3 cellular contexts compared by ENCODE assay signal in the genomic region with DNA sequence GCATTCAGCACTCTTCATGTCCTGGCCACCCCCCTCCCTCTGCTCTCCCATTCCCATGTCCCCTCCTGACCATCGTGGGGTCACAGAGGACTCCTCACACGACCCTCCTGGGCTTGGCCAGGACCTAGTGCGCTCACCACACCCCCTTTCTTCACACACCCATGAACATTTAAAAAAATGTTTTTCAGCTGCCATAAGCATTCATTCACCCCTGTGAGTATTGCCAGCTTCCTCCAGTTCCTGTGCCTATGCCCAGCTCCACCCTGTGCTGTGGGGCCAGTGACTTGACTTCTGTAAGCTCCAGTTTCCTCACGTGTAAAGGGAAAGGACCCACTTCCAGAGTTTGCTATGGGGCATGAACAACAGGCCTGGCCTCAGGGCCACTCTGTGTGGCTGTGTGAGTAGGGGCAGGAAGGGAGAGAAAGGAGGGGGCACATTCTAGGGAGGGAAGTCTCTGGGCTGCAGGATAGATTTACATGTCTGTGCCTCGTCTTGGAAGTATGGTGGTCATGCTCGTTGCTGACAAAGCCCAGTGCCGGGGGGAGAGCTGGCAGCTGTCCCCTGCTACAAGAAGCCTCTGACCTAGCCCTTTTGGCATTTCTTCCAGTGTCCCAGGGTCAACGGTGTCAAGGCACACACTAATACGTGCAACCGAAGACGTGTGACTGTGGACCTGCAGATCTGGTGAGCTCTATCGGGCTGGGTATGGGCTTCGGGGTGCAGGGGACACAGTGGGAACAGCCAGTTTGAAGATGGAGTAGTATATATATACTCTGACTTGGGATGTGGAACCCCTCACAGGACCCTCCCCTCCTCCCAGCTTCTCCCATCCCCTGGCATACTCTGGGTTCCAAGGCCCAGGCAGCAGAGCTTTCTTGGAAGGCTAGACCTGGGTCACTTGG.
TF ChIP-seq lines count a peak whose summit lies in the region.

No MANE protein-coding gene starts in this region.

TF ChIP-seq in SK-N-SH treated with all-trans-retinoic acid at 6 μM for 48 hours, 23 proteins besides CTCF, POLR2A, EP300 and RAD21:
- TF ChIP-seq ZFP3 (CRISPR knock-in tag; IDR thresholded peaks at IDR 0.05) (no peak), ISL1 (CRISPR knock-in tag; IDR thresholded peaks at IDR 0.05) (no peak)

TF ChIP-seq in SK-N-SH, 30 proteins besides CTCF, POLR2A, EP300 and RAD21:
- TF ChIP-seq YY1 (IDR thresholded peaks at IDR 0.05; ENCODE audit: low read depth) (no peak), RXRA (IDR thresholded peaks at IDR 0.05; ENCODE audit: borderline replicate concordance, low read depth) (no peak), GATA2 (CRISPR knock-in tag; IDR thresholded peaks at IDR 0.05) (no peak)

TF ChIP-seq in IMR-90, 13 proteins besides CTCF, POLR2A, EP300 and RAD21:
- TF ChIP-seq CEBPB (IDR thresholded peaks at IDR 0.05; ENCODE audit: low read depth, low read length), result no peak
- no peak for TF ChIP-seq SMC3 (IDR thresholded peaks at IDR 0.05; ENCODE audit: low read depth, low read length)
- no peak for TF ChIP-seq FOS (IDR thresholded peaks at IDR 0.05; ENCODE audit: low read depth, low read length)
- TF ChIP-seq, protein P1, sequence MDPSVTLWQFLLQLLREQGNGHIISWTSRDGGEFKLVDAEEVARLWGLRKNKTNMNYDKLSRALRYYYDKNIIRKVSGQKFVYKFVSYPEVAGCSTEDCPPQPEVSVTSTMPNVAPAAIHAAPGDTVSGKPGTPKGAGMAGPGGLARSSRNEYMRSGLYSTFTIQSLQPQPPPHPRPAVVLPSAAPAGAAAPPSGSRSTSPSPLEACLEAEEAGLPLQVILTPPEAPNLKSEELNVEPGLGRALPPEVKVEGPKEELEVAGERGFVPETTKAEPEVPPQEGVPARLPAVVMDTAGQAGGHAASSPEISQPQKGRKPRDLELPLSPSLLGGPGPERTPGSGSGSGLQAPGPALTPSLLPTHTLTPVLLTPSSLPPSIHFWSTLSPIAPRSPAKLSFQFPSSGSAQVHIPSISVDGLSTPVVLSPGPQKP (IDR thresholded peaks at IDR 0.05; ENCODE audit: borderline replicate concordance, low read depth, low read length), result no peak
- no peak for TF ChIP-seq MXI1 (IDR thresholded peaks at IDR 0.05; ENCODE audit: borderline replicate concordance, low read depth, low read length)
- TF ChIP-seq NFE2L2 (IDR thresholded peaks at IDR 0.05; ENCODE audit: low read depth, low read length), result no peak
- TF ChIP-seq MAZ (IDR thresholded peaks at IDR 0.05; ENCODE audit: borderline replicate concordance, low read depth, low read length), result no peak
- TF ChIP-seq, protein P2, sequence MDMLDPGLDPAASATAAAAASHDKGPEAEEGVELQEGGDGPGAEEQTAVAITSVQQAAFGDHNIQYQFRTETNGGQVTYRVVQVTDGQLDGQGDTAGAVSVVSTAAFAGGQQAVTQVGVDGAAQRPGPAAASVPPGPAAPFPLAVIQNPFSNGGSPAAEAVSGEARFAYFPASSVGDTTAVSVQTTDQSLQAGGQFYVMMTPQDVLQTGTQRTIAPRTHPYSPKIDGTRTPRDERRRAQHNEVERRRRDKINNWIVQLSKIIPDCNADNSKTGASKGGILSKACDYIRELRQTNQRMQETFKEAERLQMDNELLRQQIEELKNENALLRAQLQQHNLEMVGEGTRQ (IDR thresholded peaks at IDR 0.05; ENCODE audit: low read depth, low read length), result no peak
- no peak for TF ChIP-seq MAFK (IDR thresholded peaks at IDR 0.05; ENCODE audit: low read depth, low read length)
- no peak for TF ChIP-seq RFX5 (IDR thresholded peaks at IDR 0.05; ENCODE audit: low read depth, low read length)
- TF ChIP-seq BHLHE40 (IDR thresholded peaks at IDR 0.05; ENCODE audit: low read depth, low read length), result no peak
- TF ChIP-seq CHD1 (IDR thresholded peaks at IDR 0.05; ENCODE audit: low read depth, low read length), result no peak
- TF ChIP-seq RCOR1 (IDR thresholded peaks at IDR 0.05; ENCODE audit: insufficient replicate concordance, low read length), result no peak
